1 cellular context compared by ENCODE assay signal in the genomic region with DNA sequence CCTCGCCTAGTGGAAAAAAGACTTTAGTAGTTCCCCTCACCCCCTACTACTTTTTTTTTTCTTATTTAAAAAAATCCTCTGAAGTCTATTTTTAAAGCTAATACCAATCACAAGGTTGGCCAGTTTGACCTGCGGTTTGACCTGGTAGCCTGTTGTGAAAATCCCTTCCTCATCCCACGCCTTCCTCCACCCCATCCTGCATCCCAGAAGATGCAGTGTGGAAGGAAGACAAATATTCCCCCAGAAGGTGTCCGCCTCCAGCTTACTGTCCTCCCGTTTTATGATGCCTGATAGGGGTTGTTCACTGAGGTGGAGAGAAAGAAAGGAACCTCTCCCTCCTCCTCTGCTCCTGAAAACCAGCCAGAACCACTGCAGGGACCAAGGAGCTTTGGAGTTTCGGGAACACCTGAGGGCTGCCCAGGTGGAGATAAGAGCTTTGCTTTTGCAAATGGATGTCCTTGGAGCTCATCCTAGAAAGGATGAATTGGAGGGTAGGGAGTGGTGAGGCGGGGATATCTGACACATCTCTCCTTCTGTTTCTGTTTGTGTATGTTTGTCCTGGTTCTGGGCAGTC.
TF ChIP-seq lines count a peak whose summit lies in the region.

No MANE protein-coding gene starts in this region.

TF ChIP-seq in endothelial cell of umbilical vein, 7 proteins besides CTCF, POLR2A, EP300 and RAD21 (continued from another document):
- TF ChIP-seq EZH2 (IDR thresholded peaks at IDR 0.05; ENCODE audit: borderline replicate concordance, low read depth, low read length, severe bottlenecking): no peak
- no peak for TF ChIP-seq FOS (IDR thresholded peaks at IDR 0.05; ENCODE audit: borderline replicate concordance, insufficient read depth, low read length)
TF ChIP-seq in endothelial cell of umbilical vein: peak in this region for 0.
